ENCODE assay signal across 8 cellular contexts in the genomic region with DNA sequence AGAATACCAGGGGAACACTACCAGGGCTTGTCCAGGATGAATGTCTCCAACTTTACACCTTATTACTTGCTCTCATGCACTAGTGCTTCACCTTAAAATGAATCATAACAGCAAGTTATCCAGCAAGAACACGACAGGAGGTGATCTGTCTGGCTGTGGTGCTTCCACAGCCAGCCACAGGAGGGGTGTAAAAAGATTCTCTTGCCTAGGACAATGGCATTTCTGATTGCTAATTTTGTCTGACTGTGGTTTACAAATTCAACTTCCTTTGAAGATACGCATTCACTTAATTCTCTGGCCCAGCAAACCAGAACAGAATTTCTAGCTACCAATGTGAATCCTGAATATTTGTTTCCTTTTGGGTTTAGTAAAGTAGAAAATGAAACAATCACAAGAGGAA. TPM values are rescaled to one million over a fixed set of nuclear protein-coding genes. Genes with fewer than 3 reads are reported as not detected.
DNase-seq lines count a peak whose midpoint lies in the region; ATAC-seq and TF ChIP-seq lines count a peak whose summit lies in the region.

No MANE protein-coding gene starts in this region.

- H3K79me2 ChIP-seq in PC-9 (ENCODE audit: low read depth) = no peaks in the 10 kb centered on the region

- H3K4me1 ChIP-seq in PC-9 (replicated peaks; ENCODE audit: insufficient read depth) (no peaks in the 10 kb centered on the region; the same call in 1 of the 2 replicates), HAP-1 (no peaks in the 10 kb centered on the region)

- H3K36me3 ChIP-seq in PC-9 (ENCODE audit: low read depth) = no peaks in the 10 kb centered on the region
- no peaks in the 10 kb centered on the region for H3K36me3 ChIP-seq in HAP-1 (replicated peaks)

- 0 out of 2 replicates have a peak, but pooled peaks cover 9% of the 10 kb centered on the region for H3K27me3 ChIP-seq in PC-9 (ENCODE audit: insufficient read depth, low read depth)
- H3K27me3 ChIP-seq in HAP-1 (ENCODE audit: low read depth) = 0 out of 2 replicates have a peak, but pooled peaks cover 2% of the 10 kb centered on the region

- H3F3A ChIP-seq in PC-9 (ENCODE audit: insufficient read depth, low read depth) = peaks cover 8% of the 10 kb centered on the region; the same call in 1 of the 2 replicates

- no peaks in the 10 kb centered on the region for H4K20me1 ChIP-seq in PC-9 (ENCODE audit: insufficient read depth)

- TF ChIP-seq CTCF in AG10803 (conservative IDR thresholded peaks at IDR 0.05; ENCODE audit: low read length) (peak; percentile 43), GM20000 (IDR thresholded peaks at IDR 0.05; ENCODE audit: extremely low read depth, missing control alignments) (no peak), PC-9 (conservative IDR thresholded peaks at IDR 0.05) (peak; percentile 29; the same call in 1 of the 2 replicates)

- in situ Hi-C loops in HAP-1 (cut with MboI; ENCODE audit: low sequenced_read_pairs) = no loop called here

- H3K9me3 ChIP-seq in PC-9 (ENCODE audit: insufficient read depth, low read depth) (no peaks in the 10 kb centered on the region), HAP-1 (no peaks in the 10 kb centered on the region)

- BruUV-seq in PC-9 (replicated peaks; lab: Mats Ljungman, UMichigan) = no TSS peak

- POLR2A ChIA-PET in PC-9 (lab: Charles Lee; ENCODE audit: unreplicated experiment) = no interaction called here

- CTCF ChIA-PET in PC-9 (lab: Charles Lee) = no interaction called here

- H3K9me2 ChIP-seq in PC-9 (ENCODE audit: insufficient read depth) = no peaks in the 10 kb centered on the region

- intact Hi-C loops in PC-9 (cut with micrococcal nuclease; ENCODE audit: unreplicated experiment) = no loop called here

- H3K4me2 ChIP-seq in PC-9 = no peak overlapping the region

- no peak overlapping the region for H3K27ac ChIP-seq in PC-9

- H3K4me3 ChIP-seq in AG10803 (ENCODE audit: low read length) (no peak overlapping the region), PC-9 (no peak overlapping the region), HAP-1 (no peak overlapping the region)

- no peak for ATAC-seq in HG03432 (IDR thresholded peaks at IDR 0.05; ENCODE audit: unreplicated experiment)

- 0 out of 2 replicates have a peak overlapping the region, but pooled peaks have one; percentile 4 for H2AFZ ChIP-seq in PC-9

- DNase-seq in AG10803 (ENCODE audit: low read depth) (peak; percentile 33), GM20000 (ENCODE audit: low spot score) (peak; percentile 30), PC-9 (no peak), foreskin melanocyte (peak; percentile 56), NCI-H446 treated with DMSO at 0.1 percent for 48 hours (lab: John Stamatoyannopoulos, UW) (no peak), HAP-1 (ENCODE audit: low spot score in 2 of 2) (no peak)
- no peak for DNase-seq in stimulated activated CD4-positive, alpha-beta T cell treated with anti-CD3 and anti-CD28 coated beads, Interleukin-12 subunit alpha, Interleukin-12 subunit beta, amount 100 ng/mL, for 4 hours

RNA-seq across cellular contexts. Expression of a gene that starts 23.1 kb away (rescaled TPM):
- 20.4 and 22.3 TPM in 2 replicates for total RNA-seq in PC-9 (2021)

RNA-seq across cellular contexts. Expression of a gene that starts 23.5 kb away (rescaled TPM):
- total RNA-seq in PC-9 (2021) = 11.2 and 12.5 TPM in 2 replicates

Comparison
In these comparisons a context has a peak if more than half of its experiments do, and no peak if none do; other contexts are left out.
1. DNase-seq: peak in AG10803 (single experiment), GM20000 (single experiment) and foreskin melanocyte (single experiment); none in PC-9 (0 of 2), NCI-H446 treated with DMSO at 0.1 percent for 48 hours (single experiment), HAP-1 (0 of 2) and stimulated activated CD4-positive, alpha-beta T cell treated with anti-CD3 and anti-CD28 coated beads, Interleukin-12 subunit alpha, Interleukin-12 subunit beta, amount 100 ng/mL, for 4 hours (single experiment).